In genomic region chr19:40416918-40417713, GRCh38 we compare ENCODE assay signal across 8 cellular contexts. TPM values are rescaled to one million over a fixed set of nuclear protein-coding genes. Genes with fewer than 3 reads are reported as not detected.
DNase-seq lines count a peak whose midpoint lies in the region; ATAC-seq and TF ChIP-seq lines count a peak whose summit lies in the region.
"Had no signal": no experiment of that assay in that cellular context is flagged by ENCODE, and none has a peak within 500 bp of the region (broad histone marks: within the 10 kb centered on the region; RNA-seq: fewer than 3 reads in every experiment).

No MANE protein-coding gene starts in this region.

- intact Hi-C loops in left ventricle myocardium inferior (cut with micrococcal nuclease), result no loop called here

- H3K4me3 ChIP-seq in HEK293 (ENCODE audit: low read depth, low read length), result no peak overlapping the region
- H3K4me3 ChIP-seq in WERI-Rb-1 (ENCODE audit: low read depth, low read length), result no peak overlapping the region
- H3K4me3 ChIP-seq in left ventricle myocardium inferior, result no peak overlapping the region
- peak overlapping the region in 3 of 5 donors; percentile 19 to 37 (median 36) for H3K4me3 ChIP-seq in subcutaneous abdominal adipose tissue (ENCODE audit: low read depth in 1 of 5, low read length in 5 of 5)
- H3K4me3 ChIP-seq: body of pancreas had no signal

- peak overlapping the region in 3 of 5 donors; percentile 14 to 60 (median 48) for H3K9ac ChIP-seq in subcutaneous abdominal adipose tissue (ENCODE audit: low read length in 5 of 5)

- CTCF ChIA-PET in HEK293 (lab: Yijun Ruan, JAX), result interaction anchor here (0.7 to 1.8 kb wide), 6 partner anchors 9 to 113 kb away, joined by 3 to 5 read pairs (median 4); partner anchors contain the start of genes BLVRB, SERTAD1 and SERTAD3

- H3K27ac ChIP-seq in HEK293 (ENCODE audit: extremely low read depth, low read depth, low read length), result peak overlapping the region; percentile 30; the same call in 1 of the 2 replicates
- no peak overlapping the region for H3K27ac ChIP-seq in WERI-Rb-1
- H3K27ac ChIP-seq in left ventricle myocardium inferior (replicated peaks), result peak overlapping the region; percentile 99
- H3K27ac ChIP-seq in subcutaneous abdominal adipose tissue (ENCODE audit: low read depth, low read length), result peak overlapping the region; percentile 75

- no peak for ATAC-seq in HG03196 (IDR thresholded peaks at IDR 0.05; ENCODE audit: unreplicated experiment)
- ATAC-seq in GM21786 (IDR thresholded peaks at IDR 0.05; ENCODE audit: unreplicated experiment), result no peak
- ATAC-seq: body of pancreas had no signal

- H3K36me3 ChIP-seq in HEK293 (ENCODE audit: control insufficient read depth in 2 of 2, insufficient read depth in 1 of 2, low read length in 2 of 2), result peaks cover 0 to 5% of the 10 kb centered on the region in 2 experiments; a peak in 2 of 3 replicates
- H3K36me3 ChIP-seq in WERI-Rb-1, result no peaks in the 10 kb centered on the region
- H3K36me3 ChIP-seq in left ventricle myocardium inferior, result peaks cover under 1% of the 10 kb centered on the region
- peaks cover 0 to under 1% (median 0%) of the 10 kb centered on the region in 5 donors for H3K36me3 ChIP-seq in subcutaneous abdominal adipose tissue (ENCODE audit: control insufficient read depth in 5 of 5, insufficient read depth in 5 of 5, low read length in 5 of 5)

- H3K27me3 ChIP-seq in WERI-Rb-1 (ENCODE audit: insufficient read depth, low read depth, severe bottlenecking) (no peaks in the 10 kb centered on the region), left ventricle myocardium inferior (ENCODE audit: low read depth) (no peaks in the 10 kb centered on the region), subcutaneous abdominal adipose tissue (ENCODE audit: control insufficient read depth in 5 of 5, insufficient read depth in 4 of 5, low read length in 5 of 5) (no peaks in the 10 kb centered on the region)
- H3K27me3 ChIP-seq: body of pancreas had no signal

- TF ChIP-seq CTCF in HEK293 (tag by site-specific recombination; IDR thresholded peaks at IDR 0.05) (no peak), WERI-Rb-1 (IDR thresholded peaks at IDR 0.05; ENCODE audit: low read depth, low read length) (no peak), left ventricle myocardium inferior (IDR thresholded peaks at IDR 0.05; ENCODE audit: borderline replicate concordance) (no peak)

- H3K4me1 ChIP-seq in HEK293 (ENCODE audit: control insufficient read depth, insufficient read depth, low read length) (peaks cover 14% of the 10 kb centered on the region), left ventricle myocardium inferior (peaks cover 77% of the 10 kb centered on the region), subcutaneous abdominal adipose tissue (ENCODE audit: control insufficient read depth in 5 of 5, insufficient read depth in 5 of 5, low read length in 5 of 5) (peaks cover 0 to 54% (median 32%) of the 10 kb centered on the region in 5 donors)

- POLR2A ChIA-PET in HEK293 (lab: Yijun Ruan, JAX), result interaction anchor here (0.6 to 5.5 kb wide), 6 partner anchors 9 to 389 kb away, joined by 3 to 38 read pairs (median 4); partner anchors contain the start of gene SERTAD1

- no peaks in the 10 kb centered on the region for H3K9me3 ChIP-seq in HEK293 (ENCODE audit: control insufficient read depth, insufficient read depth, low read depth, low read length)
- H3K9me3 ChIP-seq in WERI-Rb-1 (ENCODE audit: severe bottlenecking), result no peaks in the 10 kb centered on the region
- no peaks in the 10 kb centered on the region for H3K9me3 ChIP-seq in left ventricle myocardium inferior (replicated peaks)
- no peaks in the 10 kb centered on the region for H3K9me3 ChIP-seq in subcutaneous abdominal adipose tissue (ENCODE audit: control insufficient read depth in 5 of 5, low read length in 5 of 5)
- H3K9me3 ChIP-seq: body of pancreas had no signal

- DNase-seq in WERI-Rb-1, result peak; percentile 36
- DNase-seq in left ventricle myocardium inferior, result peak; percentile 59
- DNase-seq in T-helper 9 cell, result no peak

TF ChIP-seq in HEK293, 187 proteins besides CTCF, POLR2A, EP300 and RAD21 (continues in another document):
- TF ChIP-seq PRDM1 (tag by site-specific recombination; IDR thresholded peaks at IDR 0.05) (peak; percentile 79), ZNF324 (tag by site-specific recombination; IDR thresholded peaks at IDR 0.05) (0 out of 2 replicates have a peak, but pooled peaks have one; percentile 21), ZNF221 (tag by site-specific recombination; IDR thresholded peaks at IDR 0.05; ENCODE audit: borderline replicate concordance) (no peak), ZBTB11 (tag by site-specific recombination; conservative IDR thresholded peaks at IDR 0.05; ENCODE audit: low read depth) (no peak), BCL11A (tag by site-specific recombination; IDR thresholded peaks at IDR 0.05; ENCODE audit: low read depth) (no peak), ZNF658 (tag by site-specific recombination; IDR thresholded peaks at IDR 0.05) (no peak), ZNF548 (tag by site-specific recombination; IDR thresholded peaks at IDR 0.05) (no peak), BCL11B (tag by site-specific recombination; IDR thresholded peaks at IDR 0.05; ENCODE audit: low read depth) (peak; percentile 32; the same call in 1 of the 2 replicates), ZNF433 (tag by site-specific recombination; IDR thresholded peaks at IDR 0.05; ENCODE audit: low read depth) (no peak), PATZ1 (tag by site-specific recombination; IDR thresholded peaks at IDR 0.05) (0 out of 2 replicates have a peak, but pooled peaks have one; percentile 31), ZNF626 (tag by site-specific recombination; IDR thresholded peaks at IDR 0.05) (no peak), GLIS2 (tag by site-specific recombination; IDR thresholded peaks at IDR 0.05) (peak; percentile 52), ZNF155 (tag by site-specific recombination; IDR thresholded peaks at IDR 0.05) (no peak), ZNF792 (tag by site-specific recombination; IDR thresholded peaks at IDR 0.05) (no peak), ZBTB17 (tag by site-specific recombination; IDR thresholded peaks at IDR 0.05) (no peak), ZBTB48 (tag by site-specific recombination; IDR thresholded peaks at IDR 0.05) (peak; percentile 17; the same call in 1 of the 2 replicates), ZNF266 (tag by site-specific recombination; IDR thresholded peaks at IDR 0.05; ENCODE audit: low read depth) (no peak), WT1 (tag by site-specific recombination; IDR thresholded peaks at IDR 0.05) (no peak), ZNF558 (tag by site-specific recombination; IDR thresholded peaks at IDR 0.05) (no peak)
- TF ChIP-seq, protein P1, sequence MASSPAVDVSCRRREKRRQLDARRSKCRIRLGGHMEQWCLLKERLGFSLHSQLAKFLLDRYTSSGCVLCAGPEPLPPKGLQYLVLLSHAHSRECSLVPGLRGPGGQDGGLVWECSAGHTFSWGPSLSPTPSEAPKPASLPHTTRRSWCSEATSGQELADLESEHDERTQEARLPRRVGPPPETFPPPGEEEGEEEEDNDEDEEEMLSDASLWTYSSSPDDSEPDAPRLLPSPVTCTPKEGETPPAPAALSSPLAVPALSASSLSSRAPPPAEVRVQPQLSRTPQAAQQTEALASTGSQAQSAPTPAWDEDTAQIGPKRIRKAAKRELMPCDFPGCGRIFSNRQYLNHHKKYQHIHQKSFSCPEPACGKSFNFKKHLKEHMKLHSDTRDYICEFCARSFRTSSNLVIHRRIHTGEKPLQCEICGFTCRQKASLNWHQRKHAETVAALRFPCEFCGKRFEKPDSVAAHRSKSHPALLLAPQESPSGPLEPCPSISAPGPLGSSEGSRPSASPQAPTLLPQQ (tag by site-specific recombination; IDR thresholded peaks at IDR 0.05), result no peak

RNA-seq across cellular contexts. Expression of gene PRX, which starts 3.9 kb away (rescaled TPM):
- total RNA-seq in left ventricle myocardium inferior, result 3.3 TPM

RNA-seq across cellular contexts. Expression of gene SERTAD1, which starts 8.7 kb away (rescaled TPM):
- total RNA-seq in left ventricle myocardium inferior, result 9.2 TPM

RNA-seq across cellular contexts. Expression of gene SERTAD3, which starts 27.0 kb away (rescaled TPM):
- total RNA-seq in left ventricle myocardium inferior, result 16.2 TPM

RNA-seq across cellular contexts. Expression of gene HIPK4, which starts 27.1 kb away (rescaled TPM):
- not detected for total RNA-seq in left ventricle myocardium inferior
- total RNA-seq: body of pancreas had no signal

RNA-seq across cellular contexts. Expression of gene BLVRB, which starts 48.4 kb away (rescaled TPM):
- total RNA-seq in left ventricle myocardium inferior, result 91.3 TPM

Comparison
In these comparisons a context has a peak if more than half of its experiments do, and no peak if none do; other contexts are left out.
1. H3K4me3 ChIP-seq: peak in subcutaneous abdominal adipose tissue (3 of 5); none in HEK293 (single experiment), WERI-Rb-1 (single experiment) and left ventricle myocardium inferior (single experiment).